In the genomic region with DNA sequence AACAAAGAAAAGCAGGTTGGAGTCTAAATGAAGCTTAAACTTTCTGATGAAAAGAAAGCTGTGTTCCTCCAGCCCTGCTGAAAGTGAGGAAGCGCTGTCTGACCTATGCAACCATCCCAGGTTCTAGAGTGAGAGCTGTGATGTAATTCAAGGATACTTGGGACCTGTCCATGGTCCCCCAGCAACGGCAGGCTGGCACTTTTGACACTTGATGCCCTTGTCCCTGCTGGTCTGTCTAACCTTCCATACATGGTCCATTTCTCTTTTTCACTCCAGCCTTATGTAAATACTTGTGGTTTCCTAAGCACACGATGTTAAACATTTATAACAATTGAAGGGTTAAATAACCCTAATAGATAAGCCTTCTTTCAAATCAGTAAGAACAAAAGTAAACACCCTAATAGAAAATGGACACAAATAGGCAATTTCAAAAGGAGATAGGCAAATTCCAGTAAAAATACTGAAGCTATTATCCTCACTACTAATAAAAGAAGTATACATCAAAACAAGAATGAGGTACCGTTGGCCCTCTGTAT, we compare ENCODE assay signal across 1 cellular context.
TF ChIP-seq lines count a peak whose summit lies in the region.

No MANE protein-coding gene starts in this region.

TF ChIP-seq in Ishikawa, 13 proteins besides CTCF, POLR2A, EP300 and RAD21 (continued from another document):
- TF ChIP-seq TAF1 (IDR thresholded peaks at IDR 0.05; ENCODE audit: low read depth) (no peak), ZBTB7A (IDR thresholded peaks at IDR 0.05; ENCODE audit: low read depth) (no peak), NFIC (IDR thresholded peaks at IDR 0.05) (no peak), USF1 (IDR thresholded peaks at IDR 0.05) (no peak)
